In the genomic region with DNA sequence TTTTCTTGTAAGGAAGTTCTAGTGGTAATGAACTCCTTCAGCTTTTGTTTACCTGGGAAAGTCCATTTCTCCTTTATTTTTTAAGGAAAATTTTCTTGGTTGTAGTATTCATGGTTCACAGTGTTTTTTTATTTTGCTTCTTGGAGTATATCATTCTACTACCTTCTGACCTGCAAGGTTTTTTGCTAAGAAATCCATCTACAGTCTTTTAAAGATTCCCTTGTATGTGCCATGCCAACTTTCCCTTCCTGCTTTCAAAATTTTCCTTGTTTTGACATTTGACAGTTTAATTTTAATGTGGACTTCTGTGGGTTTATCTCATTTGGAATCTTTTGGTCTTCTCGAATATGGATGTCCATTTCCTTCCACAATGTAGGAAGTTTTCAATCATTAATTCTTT, we compare ENCODE assay signal across 3 cellular contexts.
TF ChIP-seq lines count a peak whose summit lies in the region.

No MANE protein-coding gene starts in this region.

TF ChIP-seq in HCT116, 20 proteins besides CTCF, POLR2A, EP300 and RAD21:
- TF ChIP-seq ZNF274 (IDR thresholded peaks at IDR 0.05; ENCODE audit: low read depth, low read length), result no peak
- peak; percentile 60; the same call in 1 of the 2 replicates for TF ChIP-seq CBX3 (IDR thresholded peaks at IDR 0.05; ENCODE audit: low read depth)
- no peak for TF ChIP-seq SP1 (IDR thresholded peaks at IDR 0.05; ENCODE audit: low read depth)
- TF ChIP-seq, protein P1, sequence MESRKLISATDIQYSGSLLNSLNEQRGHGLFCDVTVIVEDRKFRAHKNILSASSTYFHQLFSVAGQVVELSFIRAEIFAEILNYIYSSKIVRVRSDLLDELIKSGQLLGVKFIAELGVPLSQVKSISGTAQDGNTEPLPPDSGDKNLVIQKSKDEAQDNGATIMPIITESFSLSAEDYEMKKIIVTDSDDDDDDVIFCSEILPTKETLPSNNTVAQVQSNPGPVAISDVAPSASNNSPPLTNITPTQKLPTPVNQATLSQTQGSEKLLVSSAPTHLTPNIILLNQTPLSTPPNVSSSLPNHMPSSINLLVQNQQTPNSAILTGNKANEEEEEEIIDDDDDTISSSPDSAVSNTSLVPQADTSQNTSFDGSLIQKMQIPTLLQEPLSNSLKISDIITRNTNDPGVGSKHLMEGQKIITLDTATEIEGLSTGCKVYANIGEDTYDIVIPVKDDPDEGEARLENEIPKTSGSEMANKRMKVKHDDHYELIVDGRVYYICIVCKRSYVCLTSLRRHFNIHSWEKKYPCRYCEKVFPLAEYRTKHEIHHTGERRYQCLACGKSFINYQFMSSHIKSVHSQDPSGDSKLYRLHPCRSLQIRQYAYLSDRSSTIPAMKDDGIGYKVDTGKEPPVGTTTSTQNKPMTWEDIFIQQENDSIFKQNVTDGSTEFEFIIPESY (IDR thresholded peaks at IDR 0.05; ENCODE audit: extremely low read depth, insufficient replicate concordance, low read length), result no peak
- TF ChIP-seq, protein P2, sequence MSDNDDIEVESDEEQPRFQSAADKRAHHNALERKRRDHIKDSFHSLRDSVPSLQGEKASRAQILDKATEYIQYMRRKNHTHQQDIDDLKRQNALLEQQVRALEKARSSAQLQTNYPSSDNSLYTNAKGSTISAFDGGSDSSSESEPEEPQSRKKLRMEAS (IDR thresholded peaks at IDR 0.05), result no peak

TF ChIP-seq in HEK293, 187 proteins besides CTCF, POLR2A, EP300 and RAD21:
- no peak for TF ChIP-seq MZF1 (tag by site-specific recombination; IDR thresholded peaks at IDR 0.05; ENCODE audit: borderline replicate concordance)
- no peak for TF ChIP-seq ZNF76 (tag by site-specific recombination; IDR thresholded peaks at IDR 0.05; ENCODE audit: borderline replicate concordance, low read depth)
- TF ChIP-seq, protein P3, sequence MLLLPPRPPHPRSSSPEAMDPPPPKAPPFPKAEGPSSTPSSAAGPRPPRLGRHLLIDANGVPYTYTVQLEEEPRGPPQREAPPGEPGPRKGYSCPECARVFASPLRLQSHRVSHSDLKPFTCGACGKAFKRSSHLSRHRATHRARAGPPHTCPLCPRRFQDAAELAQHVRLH (tag by site-specific recombination; IDR thresholded peaks at IDR 0.05), result no peak
- TF ChIP-seq SETDB1 (IDR thresholded peaks at IDR 0.05; ENCODE audit: insufficient read length, low read length), result peak; percentile 84
- TF ChIP-seq TRIM28 (IDR thresholded peaks at IDR 0.05; ENCODE audit: borderline replicate concordance, low read length), result peak; percentile 70; the same call in 1 of the 2 replicates
- peak; percentile 89 for TF ChIP-seq ZNF791 (tag by site-specific recombination; IDR thresholded peaks at IDR 0.05)
- no peak for TF ChIP-seq ZSCAN16 (tag by site-specific recombination; IDR thresholded peaks at IDR 0.05)

TF ChIP-seq in GM12878, 131 proteins besides CTCF, POLR2A, EP300 and RAD21:
- TF ChIP-seq POLR2AphosphoS5 (IDR thresholded peaks at IDR 0.05; ENCODE audit: low read length) (no peak), CBX5 (IDR thresholded peaks at IDR 0.05; ENCODE audit: low read depth) (0 out of 2 replicates have a peak, but pooled peaks have one; percentile 47)
